In genomic region chr3:137035631-137036030, GRCh38 we compare ENCODE assay signal across 9 cellular contexts.
A peak's percentile ranks its signal among the peaks of the same experiment; 100 is the strongest.
DNase-seq lines count a peak whose midpoint lies in the region; ATAC-seq and TF ChIP-seq lines count a peak whose summit lies in the region.
"Had no signal": no experiment of that assay in that cellular context is flagged by ENCODE, and none has a peak within 500 bp of the region (broad histone marks: within the 10 kb centered on the region; RNA-seq: fewer than 3 reads in every experiment).

No MANE protein-coding gene starts in this region.

- H3K9me3 Mint-ChIP-seq in activated CD4-positive, alpha-beta T cell treated with anti-CD3 and anti-CD28 coated beads, Interleukin-2, amount 10 ng/mL, durations not matched to agents 7 days and 5 days = no peaks in the 10 kb centered on the region

- peak; percentile 29 for DNase-seq in activated CD4-positive, alpha-beta T cell treated with anti-CD3 and anti-CD28 coated beads for 48 hours
- no peak for DNase-seq in activated CD4-positive, alpha-beta T cell treated with anti-CD3 and anti-CD28 coated beads, Interleukin-2, amount 10 ng/mL, durations not matched to agents 7 days and 5 days
- DNase-seq in LNCaP clone FGC (ENCODE audit: low read depth) (no peak), dermis blood vessel endothelial cell (peak; percentile 43), superior temporal gyrus (ENCODE audit: extremely low spot score) (no peak), NCI-H2107 treated with DMSO at 0.1 percent for 48 hours (lab: John Stamatoyannopoulos, UW; ENCODE audit: unreplicated experiment) (no peak), NCI-H128 (lab: John Stamatoyannopoulos, UW; ENCODE audit: unreplicated experiment) (no peak)
- DNase-seq in stimulated activated naive CD8-positive, alpha-beta T cell treated with anti-CD3 and anti-CD28 coated beads, Interleukin-15, Interleukin-2, amounts not matched to agents 100 U/mL and 50 U/mL, for 24 hours = no peak

- peaks cover 7% of the 10 kb centered on the region for H3K4me1 Mint-ChIP-seq in activated CD4-positive, alpha-beta T cell treated with anti-CD3 and anti-CD28 coated beads, Interleukin-2, amount 10 ng/mL, durations not matched to agents 7 days and 5 days

- H3K36me3 Mint-ChIP-seq in activated CD4-positive, alpha-beta T cell treated with anti-CD3 and anti-CD28 coated beads, Interleukin-2, amount 10 ng/mL, durations not matched to agents 7 days and 5 days (ENCODE audit: low read depth) = no peaks in the 10 kb centered on the region

- no peak overlapping the region for H3K4me3 ChIP-seq in LNCaP clone FGC (ENCODE audit: low read depth, low read length)
- H3K4me3 ChIP-seq: suprapubic skin had no signal

- CTCF ChIA-PET in activated CD4-positive, alpha-beta T cell treated with anti-CD3 and anti-CD28 coated beads, Interleukin-2, amount 10 ng/mL, durations not matched to agents 7 days and 5 days (lab: Charles Lee) = interaction anchor here (1.4 kb wide), 1 partner anchor 11 kb away, joined by 3 read pairs; no protein-coding TSS in a partner anchor

- H3K27me3 Mint-ChIP-seq in activated CD4-positive, alpha-beta T cell treated with anti-CD3 and anti-CD28 coated beads, Interleukin-2, amount 10 ng/mL, durations not matched to agents 7 days and 5 days = peaks cover 19% of the 10 kb centered on the region

- POLR2A ChIA-PET in activated CD4-positive, alpha-beta T cell treated with anti-CD3 and anti-CD28 coated beads, Interleukin-2, amount 10 ng/mL, durations not matched to agents 7 days and 5 days (lab: Charles Lee) = no interaction called here

- peak; percentile 56 for ATAC-seq in stimulated activated naive CD8-positive, alpha-beta T cell treated with anti-CD3 and anti-CD28 coated beads, Interleukin-15, Interleukin-2, amounts not matched to agents 100 U/mL and 50 U/mL, for 24 hours

- no peak overlapping the region for H3K4me3 Mint-ChIP-seq in activated CD4-positive, alpha-beta T cell treated with anti-CD3 and anti-CD28 coated beads, Interleukin-2, amount 10 ng/mL, durations not matched to agents 7 days and 5 days

- peak; percentile 41 for TF ChIP-seq CTCF in LNCaP clone FGC (IDR thresholded peaks at IDR 0.05; ENCODE audit: control insufficient read depth, extremely low read depth, insufficient read depth)

- no peak overlapping the region for H3K27ac Mint-ChIP-seq in activated CD4-positive, alpha-beta T cell treated with anti-CD3 and anti-CD28 coated beads, Interleukin-2, amount 10 ng/mL, durations not matched to agents 7 days and 5 days

Comparison
In these comparisons a context has a peak if more than half of its experiments do, and no peak if none do; other contexts are left out.
1. DNase-seq: peak in activated CD4-positive, alpha-beta T cell treated with anti-CD3 and anti-CD28 coated beads for 48 hours (single experiment) and dermis blood vessel endothelial cell (single experiment); none in activated CD4-positive, alpha-beta T cell treated with anti-CD3 and anti-CD28 coated beads, Interleukin-2, amount 10 ng/mL, durations not matched to agents 7 days and 5 days (single experiment), LNCaP clone FGC (single experiment), stimulated activated naive CD8-positive, alpha-beta T cell treated with anti-CD3 and anti-CD28 coated beads, Interleukin-15, Interleukin-2, amounts not matched to agents 100 U/mL and 50 U/mL, for 24 hours (single experiment), superior temporal gyrus (single experiment), NCI-H2107 treated with DMSO at 0.1 percent for 48 hours (single experiment) and NCI-H128 (single experiment).